Comparison of ENCODE assay signal across 28 cellular contexts in genomic region chr6:103027532-103027931, GRCh38.
"Had no signal": no experiment of that assay in that cellular context is flagged by ENCODE, and none has a peak within 500 bp of the region (broad histone marks: within the 10 kb centered on the region; RNA-seq: fewer than 3 reads in every experiment).

No MANE protein-coding gene starts in this region.

- H3K27me3 ChIP-seq: heart left ventricle, pancreas, stomach, testis, thyroid gland, transverse colon, upper lobe of left lung had no signal

- H3K27me3 Mint-ChIP-seq: naive thymus-derived CD4-positive, alpha-beta T cell; natural killer cell treated with Interleukin-12 subunit alpha and Interleukin-12 subunit beta and Interleukin-15 and Interleukin-18, amount 100 ng/mL, for 72 hours; stimulated activated naive B cell treated with anti-CD40 and anti-IgM and Interleukin-4, amounts not matched to agents 10 μg/mL and 1 μg/mL and 100 μg/mL, for 72 hours had no signal

- H3K36me3 ChIP-seq: heart left ventricle, left ventricle myocardium inferior, pancreas, prostate gland, stomach, thyroid gland, transverse colon, upper lobe of left lung had no signal

- FAIRE-seq: keratinocyte, pancreas had no signal

- H3K27ac ChIP-seq: heart left ventricle, left ventricle myocardium inferior, pancreas, prostate gland, skin epidermis, stomach, testis, thyroid gland, transverse colon, upper lobe of left lung had no signal

- H3K27ac Mint-ChIP-seq: naive thymus-derived CD4-positive, alpha-beta T cell; natural killer cell treated with Interleukin-12 subunit alpha and Interleukin-12 subunit beta and Interleukin-15 and Interleukin-18, amount 100 ng/mL, for 72 hours; stimulated activated naive B cell treated with anti-CD40 and anti-IgM and Interleukin-4, amounts not matched to agents 10 μg/mL and 1 μg/mL and 100 μg/mL, for 72 hours had no signal

- H3K4me1 Mint-ChIP-seq: naive thymus-derived CD4-positive, alpha-beta T cell; stimulated activated naive B cell treated with anti-CD40 and anti-IgM and Interleukin-4, amounts not matched to agents 10 μg/mL and 1 μg/mL and 100 μg/mL, for 72 hours had no signal

- H3K4me3 ChIP-seq: heart left ventricle, left ventricle myocardium inferior, lung, mucosa of descending colon, pancreas, prostate gland, skin epidermis, stomach, testis, thyroid gland, transverse colon, upper lobe of left lung had no signal

- H3K4me1 ChIP-seq: heart left ventricle, left ventricle myocardium inferior, pancreas, prostate gland, stomach, testis, thyroid gland, transverse colon, upper lobe of left lung had no signal

- H3K36me3 Mint-ChIP-seq: naive thymus-derived CD4-positive, alpha-beta T cell; natural killer cell treated with Interleukin-12 subunit alpha and Interleukin-12 subunit beta and Interleukin-15 and Interleukin-18, amount 100 ng/mL, for 72 hours; stimulated activated naive B cell treated with anti-CD40 and anti-IgM and Interleukin-4, amounts not matched to agents 10 μg/mL and 1 μg/mL and 100 μg/mL, for 72 hours had no signal

- H3K4me3 Mint-ChIP-seq: naive thymus-derived CD4-positive, alpha-beta T cell; natural killer cell treated with Interleukin-12 subunit alpha and Interleukin-12 subunit beta and Interleukin-15 and Interleukin-18, amount 100 ng/mL, for 72 hours; stimulated activated naive B cell treated with anti-CD40 and anti-IgM and Interleukin-4, amounts not matched to agents 10 μg/mL and 1 μg/mL and 100 μg/mL, for 72 hours had no signal

- H3K9me3 ChIP-seq: heart left ventricle, left ventricle myocardium inferior, mucosa of descending colon, prostate gland, stomach, testis, thyroid gland, transverse colon, upper lobe of left lung had no signal

- DNase-seq: heart left ventricle; hypothalamus; kidney glomerular epithelial cell; left ventricle myocardium inferior; midbrain; mucosa of descending colon; naive thymus-derived CD4-positive, alpha-beta T cell; nucleus accumbens; pancreas; posterior cingulate gyrus; retina; right cardiac atrium; stimulated activated CD4-positive, alpha-beta T cell treated with anti-CD3 and anti-CD28 coated beads, Interleukin-12 subunit alpha, Interleukin-12 subunit beta, amount 100 ng/mL, for 4 hours; stimulated activated CD4-positive, alpha-beta T cell treated with anti-CD3 and anti-CD28 coated beads, Interleukin-15, amount 100 ng/mL, for 24 hours; stimulated activated CD4-positive, alpha-beta T cell treated with anti-CD3 and anti-CD28 coated beads, Interleukin-2, amount 100 ng/mL, for 24 hours; stimulated activated CD4-positive, alpha-beta T cell treated with anti-CD3 and anti-CD28 coated beads, Interleukin-4, amount 100 ng/mL, for 1 hour; stimulated activated naive B cell treated with anti-CD40 and anti-IgM and Interleukin-4, amounts not matched to agents 10 μg/mL and 1 μg/mL and 100 μg/mL, for 72 hours; stimulated activated naive CD8-positive, alpha-beta T cell treated with anti-CD3 and anti-CD28 coated beads, Interleukin-15, Interleukin-2, amounts not matched to agents 100 U/mL and 50 U/mL, for 24 hours; stomach; testis; thyroid gland; transverse colon; upper lobe of left lung had no signal
